Comparison of ENCODE assay signal across 11 cellular contexts in genomic region chr6:116136933-116137340, GRCh38.
DNase-seq lines count a peak whose midpoint lies in the region; ATAC-seq lines count a peak whose summit lies in the region.
"Had no signal": no experiment of that assay in that cellular context is flagged by ENCODE, and none has a peak within 500 bp of the region (broad histone marks: within the 10 kb centered on the region; RNA-seq: fewer than 3 reads in every experiment).

No MANE protein-coding gene starts in this region.

- peak; percentile 56 for ATAC-seq in GM18502 (IDR thresholded peaks at IDR 0.05; ENCODE audit: poor library complexity, unreplicated experiment)
- no peak for ATAC-seq in GM19035 (IDR thresholded peaks at IDR 0.05; ENCODE audit: unreplicated experiment)
- ATAC-seq: psoas muscle had no signal

- DNase-seq in MV-4-11 (lab: John Stamatoyannopoulos, UW) = peak; percentile 50
- DNase-seq in caudate nucleus (lab: John Stamatoyannopoulos, UW) = no peak
- DNase-seq in stimulated activated CD8-positive, alpha-beta memory T cell treated with anti-CD3 and anti-CD28 coated beads, Interleukin-15, amount 100 ng/mL, for 48 hours (ENCODE audit: low read depth in 2 of 2) = peak; percentile 6 to 19
- DNase-seq in KG1 (lab: John Stamatoyannopoulos, UW) = no peak
- no peak for DNase-seq in NCI-H2171 (lab: John Stamatoyannopoulos, UW)
- DNase-seq: islet precursor cell; MM.1S; psoas muscle; stimulated activated CD4-positive, alpha-beta T cell treated with anti-CD3 and anti-CD28 coated beads, Interleukin-15, amount 100 ng/mL, for 24 hours had no signal

- H3K27ac ChIP-seq in caudate nucleus (ENCODE audit: low read depth, low read length) = peak overlapping the region; percentile 41
- H3K27ac ChIP-seq: psoas muscle had no signal

Comparison
In these comparisons a context has a peak if more than half of its experiments do, and no peak if none do; other contexts are left out.
1. DNase-seq: peak in MV-4-11 (single experiment) and stimulated activated CD8-positive, alpha-beta memory T cell treated with anti-CD3 and anti-CD28 coated beads, Interleukin-15, amount 100 ng/mL, for 48 hours (2 of 2); none in caudate nucleus (0 of 61), KG1 (single experiment) and NCI-H2171 (single experiment).